In genomic region chr7:1470901-1471300, GRCh38 we compare ENCODE assay signal across 8 cellular contexts. TPM values are rescaled to one million over a fixed set of nuclear protein-coding genes. Genes with fewer than 3 reads are reported as not detected.
"Had no signal": no experiment of that assay in that cellular context is flagged by ENCODE, and none has a peak within 500 bp of the region (broad histone marks: within the 10 kb centered on the region; RNA-seq: fewer than 3 reads in every experiment).

No MANE protein-coding gene starts in this region.

- H2AFZ ChIP-seq: GM23248 had no signal

- H3K27ac ChIP-seq: GM23248 had no signal

- FAIRE-seq: H54, HTR-8/SVneo had no signal

- DNase-seq: GM23248, GOT3, H9, HCEC 1CT, KG1 had no signal

- H3K9ac ChIP-seq: GM23248 had no signal

- H3K4me3 ChIP-seq: GM23248 had no signal

RNA-seq across cellular contexts. Expression of gene MICALL2, which starts 11.6 kb away (rescaled TPM):
- polyA plus RNA-seq: IgD-negative memory B cell had no signal
